ENCODE assay signal across 23 cellular contexts in the genomic region with DNA sequence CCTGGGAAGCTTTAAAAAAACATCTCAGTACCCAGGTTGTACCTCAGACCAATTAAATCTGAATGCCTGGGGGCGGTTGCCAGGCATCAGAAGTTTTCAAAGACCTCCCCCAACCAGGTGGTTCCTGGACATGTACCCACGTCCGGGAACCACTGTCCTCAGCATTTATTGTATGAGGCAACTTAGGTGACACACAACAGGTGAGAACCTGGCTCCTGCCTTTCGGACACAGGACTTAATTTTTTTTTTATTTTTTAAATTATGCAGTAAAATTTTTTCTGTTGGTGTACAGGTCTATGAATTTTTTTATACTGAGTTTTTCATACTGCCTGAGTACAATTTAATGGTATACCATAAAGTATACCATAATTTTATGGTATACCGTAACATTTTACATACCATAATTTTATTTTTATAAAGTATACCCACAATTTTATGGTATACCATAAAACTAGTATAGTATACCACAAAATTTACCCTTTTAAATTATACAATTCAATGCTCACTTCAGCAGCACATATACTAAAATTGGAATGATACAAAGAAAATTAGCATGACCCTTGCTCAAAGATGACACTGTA. TPM values are rescaled to one million over a fixed set of nuclear protein-coding genes. Genes with fewer than 3 reads are reported as not detected.
DNase-seq lines count a peak whose midpoint lies in the region; ATAC-seq and TF ChIP-seq lines count a peak whose summit lies in the region.
"Had no signal": no experiment of that assay in that cellular context is flagged by ENCODE, and none has a peak within 500 bp of the region (broad histone marks: within the 10 kb centered on the region; RNA-seq: fewer than 3 reads in every experiment).

No MANE protein-coding gene starts in this region.

- TF ChIP-seq POLR2A in right lobe of liver (IDR thresholded peaks at IDR 0.05): no peak

- WGBS in right lobe of liver (ENCODE audit: insufficient coverage, low coverage, low lambda C conversion rate, missing lambda C conversion rate): 14% methylated on average over 5 of the region's 5 CpGs

- H3K27ac ChIP-seq in right lobe of liver: peak overlapping the region in 2 of 3 donors; percentile 18 to 58
- H3K27ac ChIP-seq: brain microvascular endothelial cell, right atrium auricular region, testis had no signal

- H3K9me3 ChIP-seq in right lobe of liver: no peaks in the 10 kb centered on the region
- H3K9me3 ChIP-seq: right atrium auricular region, testis had no signal

- intact Hi-C loops in right lobe of liver (cut with DNase I): no loop called here
- intact Hi-C loops in sciatic nerve (cut with DNase I): no loop called here

- H3K27me3 ChIP-seq in right lobe of liver: no peaks in the 10 kb centered on the region
- H3K27me3 ChIP-seq: brain microvascular endothelial cell, right atrium auricular region, testis had no signal

- no peaks in the 10 kb centered on the region for H3K36me3 ChIP-seq in right lobe of liver
- H3K36me3 ChIP-seq: brain microvascular endothelial cell, right atrium auricular region had no signal

- DNase-seq in NCI-H69 (lab: John Stamatoyannopoulos, UW): peak; percentile 94
- no peak for DNase-seq in epithelial cell of esophagus (ENCODE audit: low read depth)
- DNase-seq in right lobe of liver: no peak
- DNase-seq in sciatic nerve (ENCODE audit: low spot score): peak; percentile 22
- no peak for DNase-seq in globus pallidus (ENCODE audit: low spot score)
- no peak for DNase-seq in NCI-H774 (lab: John Stamatoyannopoulos, UW)
- DNase-seq in NCI-H524 (lab: John Stamatoyannopoulos, UW): no peak
- no peak for DNase-seq in AG08396 (ENCODE audit: low spot score)
- DNase-seq: activated CD8-positive, alpha-beta memory T cell treated with anti-CD3 and anti-CD28 coated beads for 24 hours; activated naive CD4-positive, alpha-beta T cell; activated T-cell treated with anti-CD3 and anti-CD28 coated beads, Interleukin-2, amount 50 U/mL, for 24 hours; brain microvascular endothelial cell; erythroblast; hypothalamus; naive B cell; NCI-H1092 treated with DMSO at 0.1 percent for 48 hours; NCI-H2081; NCI-H345; stimulated activated CD4-positive, alpha-beta T cell treated with anti-CD3 and anti-CD28 coated beads, Interleukin-12 subunit alpha, Interleukin-12 subunit beta, amount 100 ng/mL, for 4 hours; stimulated activated CD4-positive, alpha-beta T cell treated with anti-CD3 and anti-CD28 coated beads, Interleukin-4, amount 100 ng/mL, for 4 hours; stimulated activated naive CD4-positive, alpha-beta T cell; testis had no signal

- peak; percentile 8 for TF ChIP-seq CTCF in epithelial cell of esophagus (IDR thresholded peaks at IDR 0.05; ENCODE audit: insufficient read depth, low read depth, low read length, missing control alignments)
- no peak for TF ChIP-seq CTCF in right lobe of liver (IDR thresholded peaks at IDR 0.05)

- H3K4me1 ChIP-seq in right lobe of liver: peaks cover 0 to 39% (median 7%) of the 10 kb centered on the region in 4 donors
- H3K4me1 ChIP-seq: right atrium auricular region, testis had no signal

- ATAC-seq in right lobe of liver: peak; percentile 16 to 55 (median 42)
- no peak for ATAC-seq in sciatic nerve

- no peak overlapping the region for H3K4me3 ChIP-seq in epithelial cell of esophagus (ENCODE audit: low read length)
- no peak overlapping the region for H3K4me3 ChIP-seq in right lobe of liver
- H3K4me3 ChIP-seq: right atrium auricular region, testis had no signal

RNA-seq across cellular contexts. Expression of gene DHX8, which starts 38.7 kb away (rescaled TPM):
- total RNA-seq in right lobe of liver: 10 to 100 TPM; 14.1 to 18.6 (median 17.5) TPM
- 40.9 TPM for total RNA-seq in sciatic nerve

RNA-seq across cellular contexts. Expression of gene ARL4D, which starts 46.3 kb away (rescaled TPM):
- total RNA-seq in right lobe of liver (10 to 100 TPM; 10.9 to 31.8 (median 13.2) TPM), sciatic nerve (94.0 TPM)

Comparison
In these comparisons a context has a peak if more than half of its experiments do, and no peak if none do; other contexts are left out.
1. DNase-seq: peak in NCI-H69 (single experiment) and sciatic nerve (single experiment); none in epithelial cell of esophagus (single experiment), right lobe of liver (0 of 3), globus pallidus (single experiment), NCI-H774 (single experiment), NCI-H524 (0 of 2) and AG08396 (single experiment).